27 cellular contexts compared by ENCODE assay signal in the genomic region with DNA sequence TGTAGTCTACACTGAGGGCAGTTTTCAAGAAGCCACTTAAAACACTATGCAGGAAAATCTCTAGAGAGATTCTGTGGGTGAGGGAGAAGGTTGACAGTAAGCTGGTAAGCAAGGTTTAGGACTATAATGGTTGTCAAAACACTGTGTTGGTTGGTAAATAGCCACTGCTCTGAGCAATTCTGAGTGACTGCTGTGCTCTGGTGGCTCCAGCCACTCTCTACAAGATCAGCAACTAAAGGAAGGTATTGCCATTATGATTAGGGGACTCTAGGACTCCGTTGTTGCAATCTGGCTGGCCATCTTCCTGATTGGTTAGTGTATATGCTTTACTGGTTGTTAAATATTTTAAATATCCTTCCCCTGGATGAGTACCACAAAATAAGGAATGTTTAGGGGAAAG. TPM values are rescaled to one million over a fixed set of nuclear protein-coding genes. Genes with fewer than 3 reads are reported as not detected.
DNase-seq lines count a peak whose midpoint lies in the region; ATAC-seq and TF ChIP-seq lines count a peak whose summit lies in the region.
"Had no signal": no experiment of that assay in that cellular context is flagged by ENCODE, and none has a peak within 500 bp of the region (broad histone marks: within the 10 kb centered on the region; RNA-seq: fewer than 3 reads in every experiment).

No MANE protein-coding gene starts in this region.

- peaks cover 7% of the 10 kb centered on the region for H3K9me3 Mint-ChIP-seq in stimulated activated memory B cell treated with anti-CD40 and anti-IgM and Interleukin-4, amounts not matched to agents 10 μg/mL and 1 μg/mL and 100 μg/mL, for 72 hours

- no peaks in the 10 kb centered on the region for H3K36me3 Mint-ChIP-seq in stimulated activated memory B cell treated with anti-CD40 and anti-IgM and Interleukin-4, amounts not matched to agents 10 μg/mL and 1 μg/mL and 100 μg/mL, for 72 hours

- H3K4me3 Mint-ChIP-seq in stimulated activated memory B cell treated with anti-CD40 and anti-IgM and Interleukin-4, amounts not matched to agents 10 μg/mL and 1 μg/mL and 100 μg/mL, for 72 hours = no peak overlapping the region
- H3K4me3 Mint-ChIP-seq: activated B cell treated with CpG ODN at 0.5 μM for 24 hours; activated T-helper 1 cell treated with anti-CD3 and anti-CD28 coated beads, Interleukin-12 subunit alpha, Interleukin-12 subunit beta, Interleukin-2, Interleukin-4 antibody, amounts not matched to agents 30 ng/mL and 10 ng/mL and 1 ng/mL, durations not matched to agents 14 hours and 24 hours and 36 hours had no signal

- H3K4me1 Mint-ChIP-seq in stimulated activated memory B cell treated with anti-CD40 and anti-IgM and Interleukin-4, amounts not matched to agents 10 μg/mL and 1 μg/mL and 100 μg/mL, for 72 hours = peaks cover 2% of the 10 kb centered on the region

- DNase-seq in GM12865 (ENCODE audit: low read depth) (peak; percentile 11), LNCaP clone FGC (ENCODE audit: low read depth) (no peak), pons (ENCODE audit: low spot score) (peak; percentile 18), NOMO-1 (lab: John Stamatoyannopoulos, UW; ENCODE audit: unreplicated experiment in 2 of 2) (no peak), OCI-M1 (lab: John Stamatoyannopoulos, UW) (no peak)
- DNase-seq: activated B cell treated with CpG ODN at 0.5 μM for 24 hours; activated naive CD4-positive, alpha-beta T cell treated with anti-CD3 and anti-CD28 coated beads, Interleukin-2, amount 50 U/mL, for 16 hours; amniotic stem cell; effector CD4-positive, alpha-beta T cell; KBM-7; left lung; mesendoderm; MM.1S; NCI-H2081 treated with DMSO at 0.1 percent for 48 hours; NCI-H446; SIG-M5; sigmoid colon; stimulated activated CD4-positive, alpha-beta T cell treated with anti-CD3 and anti-CD28 coated beads, Interleukin-4, amount 100 ng/mL, for 4 hours; stimulated activated naive CD4-positive, alpha-beta T cell; T1000 had no signal

- peak; percentile 18 for ATAC-seq in esophagus mucosa
- ATAC-seq in stimulated activated memory B cell treated with anti-CD40 and anti-IgM and Interleukin-4, amounts not matched to agents 10 μg/mL and 1 μg/mL and 100 μg/mL, for 72 hours = no peak
- ATAC-seq: left lung, Panc1 had no signal

- no peak overlapping the region for H3K27ac Mint-ChIP-seq in stimulated activated memory B cell treated with anti-CD40 and anti-IgM and Interleukin-4, amounts not matched to agents 10 μg/mL and 1 μg/mL and 100 μg/mL, for 72 hours
- H3K27ac Mint-ChIP-seq: activated B cell treated with CpG ODN at 0.5 μM for 24 hours; activated T-helper 1 cell treated with anti-CD3 and anti-CD28 coated beads, Interleukin-12 subunit alpha, Interleukin-12 subunit beta, Interleukin-2, Interleukin-4 antibody, amounts not matched to agents 30 ng/mL and 10 ng/mL and 1 ng/mL, durations not matched to agents 14 hours and 24 hours and 36 hours had no signal

- TF ChIP-seq CTCF in GM12865 (IDR thresholded peaks at IDR 0.05; ENCODE audit: insufficient read depth, low read depth, low read length, missing control alignments) (no peak), LNCaP clone FGC (IDR thresholded peaks at IDR 0.05; ENCODE audit: control insufficient read depth, extremely low read depth, insufficient read depth) (peak; percentile 35; the same call in 1 of the 2 replicates)

- no peak overlapping the region for H3K4me3 ChIP-seq in GM12865 (ENCODE audit: low read depth, low read length)
- H3K4me3 ChIP-seq in LNCaP clone FGC (ENCODE audit: low read depth, low read length) = no peak overlapping the region
- H3K4me3 ChIP-seq: breast epithelium, left lung, sigmoid colon, suprapubic skin had no signal

- H3K27me3 Mint-ChIP-seq in stimulated activated memory B cell treated with anti-CD40 and anti-IgM and Interleukin-4, amounts not matched to agents 10 μg/mL and 1 μg/mL and 100 μg/mL, for 72 hours = peaks cover 71% of the 10 kb centered on the region

RNA-seq across cellular contexts. Expression of a gene that starts 5.5 kb away (rescaled TPM):
- total RNA-seq in esophagus mucosa = 0.20 TPM
- total RNA-seq: activated B cell treated with CpG ODN at 0.5 μM for 24 hours; activated T-helper 1 cell treated with anti-CD3 and anti-CD28 coated beads, Interleukin-12 subunit alpha, Interleukin-12 subunit beta, Interleukin-2, Interleukin-4 antibody, amounts not matched to agents 30 ng/mL and 10 ng/mL and 1 ng/mL, durations not matched to agents 14 hours and 24 hours and 36 hours; HT1080 had no signal

RNA-seq across cellular contexts. Expression of a gene that starts 32.4 kb away (rescaled TPM):
- total RNA-seq in esophagus mucosa = 70.0 TPM

Comparison
In these comparisons a context has a peak if more than half of its experiments do, and no peak if none do; other contexts are left out.
1. DNase-seq: peak in GM12865 (single experiment) and pons (single experiment); none in LNCaP clone FGC (single experiment), NOMO-1 (0 of 2) and OCI-M1 (single experiment).